In the genomic region with DNA sequence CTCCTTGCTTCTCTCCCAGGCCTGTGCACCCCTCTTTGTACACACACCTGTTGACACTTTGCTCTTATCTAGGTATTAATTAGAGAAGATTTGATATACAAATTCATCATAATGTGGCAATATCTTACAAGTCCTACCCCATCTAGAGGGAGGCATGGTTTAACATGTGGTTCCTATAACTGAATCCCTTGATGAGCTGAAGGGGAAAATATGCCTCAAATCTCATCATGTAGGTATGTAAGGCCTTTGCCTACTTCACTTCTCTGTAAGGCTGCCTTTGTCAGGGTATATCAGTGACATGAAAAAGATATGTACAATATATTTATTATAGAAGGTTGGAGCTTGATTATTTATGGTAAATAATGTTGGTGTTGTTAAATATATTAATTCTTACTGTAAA, we compare ENCODE assay signal across 36 cellular contexts. TPM values are rescaled to one million over a fixed set of nuclear protein-coding genes. Genes with fewer than 3 reads are reported as not detected.
"Had no signal": no experiment of that assay in that cellular context is flagged by ENCODE, and none has a peak within 500 bp of the region (broad histone marks: within the 10 kb centered on the region; RNA-seq: fewer than 3 reads in every experiment).

No MANE protein-coding gene starts in this region.

- H3K4me1 ChIP-seq: Peyer's patch, SJSA1 had no signal

- H3K9me3 ChIP-seq: Peyer's patch, SJSA1 had no signal

- H3K4me3 ChIP-seq: cardiac muscle cell, Peyer's patch, SJSA1 had no signal

- DNase-seq: activated B cell treated with CpG ODN at 0.5 μM for 24 hours; activated CD4-positive, alpha-beta memory T cell treated with anti-CD3 and anti-CD28 coated beads for 36 hours; activated CD4-positive, alpha-beta T cell treated with anti-CD3 and anti-CD28 coated beads for 4 hours; activated CD4-positive, alpha-beta T cell treated with anti-CD3 and anti-CD28 coated beads, Interleukin-2, amount 50 U/mL, for 1 hour; activated CD4-positive, CD25-positive, alpha-beta regulatory T cell treated with anti-CD3 and anti-CD28 coated beads, Interleukin-2, amount 50 U/mL, for 72 hours; activated CD8-positive, alpha-beta memory T cell treated with anti-CD3 and anti-CD28 coated beads, Interleukin-2, amount 50 U/mL, for 4 hours; activated gamma-delta T cell treated with Interleukin-2 at 50 U/mL for 16 hours; activated naive CD4-positive, alpha-beta T cell treated with anti-CD3 and anti-CD28 coated beads, Interleukin-2, amount 10 ng/mL, durations not matched to agents 7 days and 5 days; activated naive CD8-positive, alpha-beta T cell treated with anti-CD3 and anti-CD28 coated beads, Interleukin-2, amount 50 U/mL, for 24 hours; activated T-cell treated with anti-CD3 and anti-CD28 coated beads for 4 hours; activated T-cell treated with anti-CD3 and anti-CD28 coated beads, Interleukin-2, amount 50 U/mL, for 4 hours; amniotic stem cell; aorta; NCI-H1092 treated with DMSO at 0.1 percent for 48 hours; NCI-H1417 treated with DMSO at 0.1 percent for 48 hours; NCI-H1694; NCI-H1930; NCI-H2107; NCI-H2171; NCI-H510A; NCI-H526; NCI-H748 treated with DMSO at 0.1 percent for 48 hours; NK-92 treated with Interleukin-12 subunit alpha and Interleukin-12 subunit beta, amount 100 ng/mL, for 24 hours; PC-3; Peyer's patch; RPMI8226; SHP77 treated with DMSO at 0.1 percent for 48 hours; SW 1271; T-helper 1 cell; T-helper 2 cell; T-helper 9 cell had no signal

- H3K27ac ChIP-seq: cardiac muscle cell, Peyer's patch, SJSA1, VCaP had no signal

- H3K36me3 ChIP-seq: cardiac muscle cell, Peyer's patch, SJSA1 had no signal

- H3K27me3 ChIP-seq: cardiac muscle cell, Peyer's patch, SJSA1 had no signal

RNA-seq across cellular contexts. Expression of a gene that starts 31.9 kb away (rescaled TPM):
- total RNA-seq: activated B cell treated with CpG ODN at 0.5 μM for 24 hours; activated CD4-positive, alpha-beta memory T cell treated with anti-CD3 and anti-CD28 coated beads for 36 hours; activated T-cell treated with anti-CD3 and anti-CD28 coated beads, Interleukin-2, amount 50 U/mL, for 4 hours; activated T-helper 1 cell treated with anti-CD3 and anti-CD28 coated beads, Interleukin-12 subunit alpha, Interleukin-12 subunit beta, Interleukin-2, Interleukin-4 antibody, amounts not matched to agents 30 ng/mL and 10 ng/mL and 1 ng/mL, durations not matched to agents 14 hours and 24 hours and 36 hours; aorta; chondrocyte; Peyer's patch; SJSA1 had no signal
- polyA plus RNA-seq: aorta, cardiac muscle cell had no signal
